In genomic region chr1:7633521-7634245, GRCh38 we compare ENCODE assay signal across 13 cellular contexts.
DNase-seq lines count a peak whose midpoint lies in the region; FAIRE-seq and TF ChIP-seq lines count a peak whose summit lies in the region.
"Had no signal": no experiment of that assay in that cellular context is flagged by ENCODE, and none has a peak within 500 bp of the region (broad histone marks: within the 10 kb centered on the region; RNA-seq: fewer than 3 reads in every experiment).

No MANE protein-coding gene starts in this region.

- no peak overlapping the region for H2BK120ac ChIP-seq in H1 (replicated peaks; ENCODE audit: low read depth, low read length)

- no peak overlapping the region for H2BK20ac ChIP-seq in H1 (ENCODE audit: low read length)

- no peak overlapping the region for H2BK15ac ChIP-seq in H1 (ENCODE audit: low read length)

- peak overlapping the region; percentile 38; the same call in 1 of the 2 replicates for H4K8ac ChIP-seq in H1 (ENCODE audit: extremely low read depth, insufficient read depth, low read length)

- H4K20me1 ChIP-seq in H1 (replicated peaks in 1 of 2; ENCODE audit: control insufficient read depth in 1 of 2, insufficient read depth in 2 of 2, low read length in 2 of 2) (no peaks in the 10 kb centered on the region), osteoblast (ENCODE audit: insufficient read depth, low read length) (no peaks in the 10 kb centered on the region)
- H4K20me1 ChIP-seq: BLaER1 had no signal

- H2BK12ac ChIP-seq in H1 (ENCODE audit: low read depth, low read length): peak overlapping the region; percentile 60; the same call in 1 of the 2 replicates

- H3K4me2 ChIP-seq in H1 (ENCODE audit: insufficient read depth in 1 of 2, low read depth in 2 of 2, low read length in 2 of 2) (no peak overlapping the region), osteoblast (ENCODE audit: insufficient read depth, low read length) (no peak overlapping the region)
- H3K4me2 ChIP-seq: BLaER1 had no signal

- no peaks in the 10 kb centered on the region for H3K9me3 ChIP-seq in H1 (ENCODE audit: insufficient read depth in 2 of 2, low read depth in 1 of 2, low read length in 1 of 2)
- H3K9me3 ChIP-seq in osteoblast (ENCODE audit: low read depth, low read length): no peaks in the 10 kb centered on the region
- H3K9me3 ChIP-seq: BLaER1 had no signal

- H3K23ac ChIP-seq in H1 (ENCODE audit: insufficient read length): no peak overlapping the region

- no peak overlapping the region for H2AK5ac ChIP-seq in H1 (ENCODE audit: low read depth, low read length)

- H4K5ac ChIP-seq in H1 (ENCODE audit: insufficient read length, low read depth, low read length): no peak overlapping the region

- H2AFZ ChIP-seq in H1 (ENCODE audit: low read length) (no peak overlapping the region), osteoblast (ENCODE audit: low read length) (no peak overlapping the region)

- no peak overlapping the region for H3K9ac ChIP-seq in H1 (replicated peaks in 1 of 4; ENCODE audit: extremely low read depth in 1 of 4, low read depth in 3 of 4, low read length in 3 of 4)
- H3K9ac ChIP-seq: BLaER1 had no signal

- H3K4me3 ChIP-seq in H1 (ENCODE audit: extremely low read depth in 1 of 4, insufficient read depth in 2 of 4, low read depth in 3 of 4, low read length in 4 of 4) (no peak overlapping the region), osteoblast (ENCODE audit: insufficient read depth, low read length) (no peak overlapping the region)
- H3K4me3 ChIP-seq: BLaER1 had no signal

- no peaks in the 10 kb centered on the region for H3K23me2 ChIP-seq in H1 (ENCODE audit: low read depth, low read length)

- WGBS in H1 (ENCODE audit: extremely low coverage in 1 of 2, insufficient coverage in 1 of 2, insufficient read length in 1 of 2, insufficient replicate concordance in 2 of 2, low coverage in 1 of 2, low lambda C conversion rate in 2 of 2, missing lambda C conversion rate in 1 of 2), 2 experiments: 84% methylated on average over 23 of the region's 25 CpGs; no CpG with 5 or more reads in 1 of the 2 experiments

- DNase-seq in NCI-H446 (lab: John Stamatoyannopoulos, UW): peak; percentile 27 to 61
- DNase-seq in NCI-H446 treated with DMSO at 0.1 percent for 48 hours (lab: John Stamatoyannopoulos, UW): no peak
- peak; percentile 7 for DNase-seq in NCI-H146 treated with DMSO at 0.1 percent for 48 hours (lab: John Stamatoyannopoulos, UW; ENCODE audit: unreplicated experiment)
- DNase-seq in H1 (ENCODE audit: low read depth in 1 of 2, low spot score in 2 of 2): no peak
- DNase-seq in osteoblast (ENCODE audit: insufficient read length, low spot score, missing footprints): peak; percentile 64
- no peak for DNase-seq in NCI-H524 (lab: John Stamatoyannopoulos, UW)
- DNase-seq in stimulated activated CD4-positive, alpha-beta T cell treated with anti-CD3 and anti-CD28 coated beads, Interleukin-2, amount 100 ng/mL, for 24 hours: no peak
- DNase-seq in SHP77 (lab: John Stamatoyannopoulos, UW): no peak
- DNase-seq: AML-193; CD8-positive, alpha-beta memory T cell; DMS53 had no signal

- H3K27ac ChIP-seq in H1 (ENCODE audit: low read depth, low read length): no peak overlapping the region
- H3K27ac ChIP-seq in osteoblast (ENCODE audit: low read depth, low read length): no peak overlapping the region
- H3K27ac ChIP-seq: 22Rv1, BLaER1 had no signal

- TF ChIP-seq RAD21 in H1 (IDR thresholded peaks at IDR 0.05 in 1 of 2, conservative IDR thresholded peaks at IDR 0.05 in 1 of 2; ENCODE audit: low read depth in 2 of 2, low read length in 2 of 2): no peak

- H3K4ac ChIP-seq in H1 (replicated peaks; ENCODE audit: insufficient read length, low read depth, low read length): no peak overlapping the region

- POLR2A ChIA-PET in H1 (lab: Charles Lee; ENCODE audit: partially characterized antibody): no interaction called here

- no peak overlapping the region for H2BK5ac ChIP-seq in H1 (ENCODE audit: low read depth, low read length)

- H4K91ac ChIP-seq in H1 (replicated peaks; ENCODE audit: insufficient read length, low read length): no peak overlapping the region

- H3K36me3 ChIP-seq in H1 (ENCODE audit: control insufficient read depth in 2 of 4, insufficient read depth in 4 of 4, low read length in 3 of 4): no peaks in the 10 kb centered on the region
- no peaks in the 10 kb centered on the region for H3K36me3 ChIP-seq in osteoblast (ENCODE audit: insufficient read depth, low read length)
- H3K36me3 ChIP-seq: BLaER1 had no signal

- no peaks in the 10 kb centered on the region for H3K79me2 ChIP-seq in H1 (ENCODE audit: control insufficient read depth in 1 of 2, insufficient read depth in 2 of 2, low read length in 2 of 2)
- no peaks in the 10 kb centered on the region for H3K79me2 ChIP-seq in osteoblast (ENCODE audit: insufficient read depth, low read length)

- TF ChIP-seq CTCF in H1 (IDR thresholded peaks at IDR 0.05; ENCODE audit: control extremely low read depth in 1 of 3, insufficient read depth in 1 of 3, low read depth in 1 of 3, low read length in 3 of 3) (no peak), osteoblast (IDR thresholded peaks at IDR 0.05; ENCODE audit: extremely low read depth, low read depth, low read length) (no peak)

- TF ChIP-seq POLR2A in H1 (IDR thresholded peaks at IDR 0.05; ENCODE audit: control extremely low read depth in 1 of 2, low read depth in 2 of 2, low read length in 2 of 2): no peak

- FAIRE-seq in H1 (lab: Jason Lieb, UNC): no peak

- peaks cover 0 to 4% (median under 1%) of the 10 kb centered on the region in 4 experiments; a peak in 2 of 7 replicates for H3K4me1 ChIP-seq in H1 (replicated peaks in 1 of 4; ENCODE audit: control insufficient read depth in 3 of 4, insufficient read depth in 4 of 4, low read length in 3 of 4)
- H3K4me1 ChIP-seq in osteoblast (ENCODE audit: insufficient read depth, low read length): no peaks in the 10 kb centered on the region
- H3K4me1 ChIP-seq: BLaER1 had no signal

- H3K14ac ChIP-seq in H1 (ENCODE audit: insufficient read length): no peak overlapping the region

- no peak for TF ChIP-seq EP300 in H1 (IDR thresholded peaks at IDR 0.05; ENCODE audit: borderline replicate concordance in 1 of 2, low read depth in 2 of 2, low read length in 2 of 2)

- no peak overlapping the region; the same call in 1 of the 2 replicates for H3K18ac ChIP-seq in H1 (ENCODE audit: extremely low read depth, low read length)

- CTCF ChIA-PET in H1 (lab: Charles Lee; ENCODE audit: partially characterized antibody): interaction anchor here (0.6 to 1.5 kb wide), 4 partner anchors 14 to 148 kb away, joined by 3 to 4 read pairs (median 3); no protein-coding TSS in a partner anchor

- no peaks in the 10 kb centered on the region for H3K79me1 ChIP-seq in H1 (ENCODE audit: low read depth, low read length)

- H3K56ac ChIP-seq in H1 (replicated peaks; ENCODE audit: insufficient read length, low read depth, low read length): no peak overlapping the region

- H3K27me3 ChIP-seq in H1 (replicated peaks in 1 of 4; ENCODE audit: control insufficient read depth in 3 of 4, extremely low read depth in 1 of 4, insufficient read depth in 3 of 4, low read length in 3 of 4) (no peaks in the 10 kb centered on the region), osteoblast (ENCODE audit: insufficient read depth, low read length) (peaks cover 13% of the 10 kb centered on the region)
- H3K27me3 ChIP-seq: BLaER1 had no signal

TF ChIP-seq in H1, 55 proteins besides CTCF, POLR2A, EP300 and RAD21:
- TF ChIP-seq, protein P1, sequence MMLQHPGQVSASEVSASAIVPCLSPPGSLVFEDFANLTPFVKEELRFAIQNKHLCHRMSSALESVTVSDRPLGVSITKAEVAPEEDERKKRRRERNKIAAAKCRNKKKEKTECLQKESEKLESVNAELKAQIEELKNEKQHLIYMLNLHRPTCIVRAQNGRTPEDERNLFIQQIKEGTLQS (IDR thresholded peaks at IDR 0.05; ENCODE audit: insufficient read depth, low read depth, low read length): no peak
- no peak for TF ChIP-seq TAF1 (IDR thresholded peaks at IDR 0.05; ENCODE audit: low read depth, low read length)
- no peak for TF ChIP-seq RXRA (IDR thresholded peaks at IDR 0.05; ENCODE audit: insufficient read depth, low read depth, low read length)
- no peak for TF ChIP-seq EGR1 (IDR thresholded peaks at IDR 0.05; ENCODE audit: borderline replicate concordance, low read depth, low read length)
- TF ChIP-seq SUZ12 (IDR thresholded peaks at IDR 0.05; ENCODE audit: low read length): no peak
- TF ChIP-seq CBX5 (IDR thresholded peaks at IDR 0.05; ENCODE audit: low read depth, low read length): no peak
- no peak for TF ChIP-seq SRF (IDR thresholded peaks at IDR 0.05; ENCODE audit: low read depth, low read length)
- TF ChIP-seq RFX5 (IDR thresholded peaks at IDR 0.05; ENCODE audit: borderline replicate concordance, low read depth, low read length): no peak
- no peak for TF ChIP-seq TCF12 (IDR thresholded peaks at IDR 0.05; ENCODE audit: low read depth, low read length)
- no peak for TF ChIP-seq CTBP2 (IDR thresholded peaks at IDR 0.05; ENCODE audit: borderline replicate concordance, insufficient read depth, insufficient read length, low read length)
- no peak for TF ChIP-seq RNF2 (IDR thresholded peaks at IDR 0.05; ENCODE audit: borderline replicate concordance, low read depth, low read length, missing control alignments, poor library complexity, severe bottlenecking)
- TF ChIP-seq TBP (IDR thresholded peaks at IDR 0.05; ENCODE audit: low read depth, low read length): no peak
- no peak for TF ChIP-seq HDAC6 (IDR thresholded peaks at IDR 0.05; ENCODE audit: low read depth, low read length)
- TF ChIP-seq RBBP5 (IDR thresholded peaks at IDR 0.05; ENCODE audit: borderline replicate concordance, low read depth, low read length): no peak
- no peak for TF ChIP-seq SIRT6 (IDR thresholded peaks at IDR 0.05; ENCODE audit: low read length)
- TF ChIP-seq MAFK (IDR thresholded peaks at IDR 0.05; ENCODE audit: low read depth, low read length): no peak
- no peak for TF ChIP-seq SP2 (IDR thresholded peaks at IDR 0.05; ENCODE audit: low read length)
- no peak for TF ChIP-seq CBX8 (IDR thresholded peaks at IDR 0.05; ENCODE audit: borderline replicate concordance, low read depth, low read length)
- TF ChIP-seq SAP30 (IDR thresholded peaks at IDR 0.05; ENCODE audit: insufficient read depth, insufficient replicate concordance, low read length): no peak

Comparison
In these comparisons a context has a peak if more than half of its experiments do, and no peak if none do; other contexts are left out.
1. DNase-seq: peak in NCI-H446 (2 of 2), NCI-H146 treated with DMSO at 0.1 percent for 48 hours (single experiment) and osteoblast (single experiment); none in NCI-H446 treated with DMSO at 0.1 percent for 48 hours (single experiment), H1 (0 of 2), NCI-H524 (0 of 2), stimulated activated CD4-positive, alpha-beta T cell treated with anti-CD3 and anti-CD28 coated beads, Interleukin-2, amount 100 ng/mL, for 24 hours (0 of 2) and SHP77 (0 of 2).